1 cellular context compared by ENCODE assay signal in genomic region chr12:65642006-65642695, GRCh38.
A peak's percentile ranks its signal among the peaks of the same experiment; 100 is the strongest.
TF ChIP-seq lines count a peak whose summit lies in the region.

No MANE protein-coding gene starts in this region.

TF ChIP-seq in SK-N-SH, 30 proteins besides CTCF, POLR2A, EP300 and RAD21 (continued from another document):
- TF ChIP-seq IRF3 (IDR thresholded peaks at IDR 0.05; ENCODE audit: low read depth, low read length) (no peak), SMC3 (IDR thresholded peaks at IDR 0.05; ENCODE audit: low read depth, low read length) (no peak), RXRA (IDR thresholded peaks at IDR 0.05; ENCODE audit: borderline replicate concordance, low read depth) (peak; percentile 21; the same call in 1 of the 2 replicates), NFIC (IDR thresholded peaks at IDR 0.05; ENCODE audit: borderline replicate concordance) (peak; percentile 63; the same call in 1 of the 2 replicates), CHD2 (IDR thresholded peaks at IDR 0.05; ENCODE audit: low read length, partially characterized antibody) (no peak), YY1 (IDR thresholded peaks at IDR 0.05; ENCODE audit: low read depth) (peak; percentile 68; the same call in 1 of the 2 replicates), MEF2A (IDR thresholded peaks at IDR 0.05; ENCODE audit: borderline replicate concordance, low read depth) (no peak), GATA2 (CRISPR knock-in tag; IDR thresholded peaks at IDR 0.05) (no peak), FOXJ3 (CRISPR knock-in tag; IDR thresholded peaks at IDR 0.05) (no peak), REST (IDR thresholded peaks at IDR 0.05; ENCODE audit: low read depth, low read length) (no peak), MAX (IDR thresholded peaks at IDR 0.05; ENCODE audit: low read depth) (no peak), SIN3A (IDR thresholded peaks at IDR 0.05; ENCODE audit: borderline replicate concordance, low read depth, low read length) (no peak)
